Comparison of ENCODE assay signal across 21 cellular contexts in genomic region chrX:34146906-34147305, GRCh38. TPM values are rescaled to one million over a fixed set of nuclear protein-coding genes. Genes with fewer than 3 reads are reported as not detected.
"Had no signal": no experiment of that assay in that cellular context is flagged by ENCODE, and none has a peak within 500 bp of the region (broad histone marks: within the 10 kb centered on the region; RNA-seq: fewer than 3 reads in every experiment).

No MANE protein-coding gene starts in this region.

- H3K36me3 ChIP-seq: MG63, SJSA1 had no signal

- FAIRE-seq: RCC 7860 had no signal

- H3K4me1 ChIP-seq: SJSA1 had no signal

- H3K27ac ChIP-seq: SJSA1, SK-N-MC had no signal

- DNase-seq: KBM-7, MG63, NCI-H1092, NCI-H1105 treated with DMSO at 0.1 percent for 48 hours, NCI-H1417 treated with DMSO at 0.1 percent for 48 hours, NCI-H1694, NCI-H187 treated with DMSO at 0.1 percent for 48 hours, NCI-H2029 treated with DMSO at 0.1 percent for 48 hours, NCI-H2227 treated with DMSO at 0.1 percent for 48 hours, NCI-H524, NCI-H526 treated with DMSO at 0.1 percent for 48 hours, NCI-H774, Right ventricle myocardium superior, RPMI8226, SIG-M5 had no signal

- H3K4me3 ChIP-seq: MG63, SJSA1, SK-N-MC had no signal

- H3K9me3 ChIP-seq: MG63, SJSA1 had no signal

- H3K27me3 ChIP-seq: MG63, SJSA1 had no signal

RNA-seq across cellular contexts. Expression of gene FAM47A, which starts 14.8 kb away (rescaled TPM):
- total RNA-seq: HT-29, LHCN-M2, NCI-H460, Right ventricle myocardium superior, SJSA1 had no signal
